1 cellular context compared by ENCODE assay signal in the genomic region with DNA sequence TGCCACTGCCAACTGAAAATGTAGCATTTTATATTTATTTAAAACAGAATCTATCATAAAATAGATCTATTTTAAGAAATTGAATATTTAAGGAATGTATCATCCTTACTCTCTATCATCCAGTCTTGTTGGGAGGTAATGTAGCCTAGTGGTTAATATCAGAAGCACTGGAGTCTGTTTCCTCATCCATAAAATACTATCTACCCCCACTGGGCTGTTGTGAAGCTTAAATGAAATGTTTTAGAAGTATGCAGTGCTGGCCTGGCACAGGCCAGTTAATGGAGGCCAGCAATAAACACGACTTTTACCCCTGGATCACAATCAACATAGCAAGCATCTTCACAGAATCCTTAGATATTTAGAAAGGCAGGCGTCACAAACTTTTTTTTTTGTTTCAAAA.
TF ChIP-seq lines count a peak whose summit lies in the region.

No MANE protein-coding gene starts in this region.

TF ChIP-seq in GM23338, 12 proteins besides CTCF, POLR2A, EP300 and RAD21 (continued from another document):
- no peak for TF ChIP-seq JUNB (IDR thresholded peaks at IDR 0.05; ENCODE audit: unreplicated experiment)
